Comparison of ENCODE assay signal across 1 cellular context in the genomic region with DNA sequence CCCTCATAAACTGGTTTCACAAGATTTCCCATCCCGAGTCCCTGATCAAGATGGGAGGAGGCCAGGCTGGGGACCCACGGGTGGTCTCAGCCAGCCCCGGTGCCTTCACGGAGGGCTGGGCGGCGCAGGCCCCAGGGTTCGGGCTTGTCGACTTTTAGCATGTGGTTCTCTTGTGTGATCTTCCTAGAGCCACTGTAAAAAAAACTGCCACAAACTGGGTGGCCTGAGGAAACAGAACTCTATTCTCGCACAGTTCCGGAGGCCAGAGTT.
TF ChIP-seq lines count a peak whose summit lies in the region.

No MANE protein-coding gene starts in this region.

TF ChIP-seq in H1, 55 proteins besides CTCF, POLR2A, EP300 and RAD21:
- TF ChIP-seq POU5F1 (IDR thresholded peaks at IDR 0.05; ENCODE audit: low read depth, low read length) (no peak), RXRA (IDR thresholded peaks at IDR 0.05; ENCODE audit: insufficient read depth, low read depth, low read length) (no peak), RFX5 (IDR thresholded peaks at IDR 0.05; ENCODE audit: borderline replicate concordance, low read depth, low read length) (no peak), CBX8 (IDR thresholded peaks at IDR 0.05; ENCODE audit: borderline replicate concordance, low read depth, low read length) (no peak), RBBP5 (IDR thresholded peaks at IDR 0.05; ENCODE audit: borderline replicate concordance, low read depth, low read length) (no peak), SP2 (IDR thresholded peaks at IDR 0.05; ENCODE audit: low read length) (no peak), PHF8 (conservative IDR thresholded peaks at IDR 0.05; ENCODE audit: low read depth, low read length) (no peak), MAFK (IDR thresholded peaks at IDR 0.05; ENCODE audit: low read depth, low read length) (no peak), GTF2F1 (IDR thresholded peaks at IDR 0.05; ENCODE audit: borderline replicate concordance, low read depth, low read length) (no peak), EGR1 (IDR thresholded peaks at IDR 0.05; ENCODE audit: borderline replicate concordance, low read depth, low read length) (no peak), EZH2 (IDR thresholded peaks at IDR 0.05; ENCODE audit: low read depth, low read length, severe bottlenecking) (no peak)
- TF ChIP-seq, protein P1, sequence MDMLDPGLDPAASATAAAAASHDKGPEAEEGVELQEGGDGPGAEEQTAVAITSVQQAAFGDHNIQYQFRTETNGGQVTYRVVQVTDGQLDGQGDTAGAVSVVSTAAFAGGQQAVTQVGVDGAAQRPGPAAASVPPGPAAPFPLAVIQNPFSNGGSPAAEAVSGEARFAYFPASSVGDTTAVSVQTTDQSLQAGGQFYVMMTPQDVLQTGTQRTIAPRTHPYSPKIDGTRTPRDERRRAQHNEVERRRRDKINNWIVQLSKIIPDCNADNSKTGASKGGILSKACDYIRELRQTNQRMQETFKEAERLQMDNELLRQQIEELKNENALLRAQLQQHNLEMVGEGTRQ (IDR thresholded peaks at IDR 0.05; ENCODE audit: low read length) = no peak
